8 cellular contexts compared by ENCODE assay signal in genomic region chr21:9247290-9247613, GRCh38.
DNase-seq lines count a peak whose midpoint lies in the region; ATAC-seq and TF ChIP-seq lines count a peak whose summit lies in the region.
"Not testable (repeated sequence)": the region's sequence is repeated elsewhere in the genome, so short reads cannot be mapped to it uniquely, and the experiment has no call there.

No MANE protein-coding gene starts in this region.

- not testable (repeated sequence) for H3K27ac ChIP-seq in endodermal cell (ENCODE audit: low read depth, low read length); ovary

- TF ChIP-seq POLR2A in ovary (IDR thresholded peaks at IDR 0.05): not testable (repeated sequence)

- H3K36me3 ChIP-seq in endodermal cell (ENCODE audit: control insufficient read depth, insufficient read depth, low read length); ovary: not testable (repeated sequence)

- H3K4me3 Mint-ChIP-seq in endodermal cell: not testable (repeated sequence)

- H3K4me3 ChIP-seq in endodermal cell (ENCODE audit: low read length): peak overlapping the region; percentile 33
- not testable (repeated sequence) for H3K4me3 ChIP-seq in ovary

- not testable (repeated sequence) for H3K4me1 Mint-ChIP-seq in endodermal cell

- ATAC-seq in GM18520 (IDR thresholded peaks at IDR 0.05; ENCODE audit: unreplicated experiment) (peak; percentile 13), GM21717 (IDR thresholded peaks at IDR 0.05; ENCODE audit: unreplicated experiment) (peak; percentile 37), HG02938 (IDR thresholded peaks at IDR 0.05; ENCODE audit: unreplicated experiment) (peak; percentile 32), HG03442 (IDR thresholded peaks at IDR 0.05; ENCODE audit: unreplicated experiment) (peak; percentile 19), left colon (peak; percentile 11)

- H3K27me3 ChIP-seq in endodermal cell (ENCODE audit: control insufficient read depth, insufficient read depth, low read length, poor library complexity, severe bottlenecking); ovary: not testable (repeated sequence)

- peaks cover 25% of the 10 kb centered on the region for H3K9me3 ChIP-seq in endodermal cell (ENCODE audit: control insufficient read depth, low read length)
- not testable (repeated sequence) for H3K9me3 ChIP-seq in ovary

- not testable (repeated sequence) for H3K4me1 ChIP-seq in endodermal cell (ENCODE audit: control insufficient read depth, insufficient read depth, low read length); ovary (ENCODE audit: insufficient read depth)

- intact Hi-C loops in left colon (cut with DNase I, micrococcal nuclease); ovary (cut with DNase I): not testable (repeated sequence)

- H3K27me3 Mint-ChIP-seq in endodermal cell (ENCODE audit: insufficient read depth): not testable (repeated sequence)

- DNase-seq in endodermal cell, left colon: not testable (repeated sequence)
- peak in 3 of 5 donors; percentile 1 to 4 (median 3) for DNase-seq in ovary
- DNase-seq in ureter (ENCODE audit: low spot score): peak; percentile 23

- not testable (repeated sequence) for H3K36me3 Mint-ChIP-seq in endodermal cell (ENCODE audit: low read depth)

- peaks cover 31% of the 10 kb centered on the region for H3K9me3 Mint-ChIP-seq in endodermal cell

- TF ChIP-seq CTCF in endodermal cell (conservative IDR thresholded peaks at IDR 0.05); ovary (IDR thresholded peaks at IDR 0.05): not testable (repeated sequence)

- H3K9ac ChIP-seq in endodermal cell (ENCODE audit: extremely low read depth, low read length, poor library complexity, severe bottlenecking): not testable (repeated sequence)

- not testable (repeated sequence) for H3K27ac Mint-ChIP-seq in endodermal cell

- TF ChIP-seq EP300 in ovary (IDR thresholded peaks at IDR 0.05): not testable (repeated sequence)
